ENCODE assay signal across 7 cellular contexts in the genomic region with DNA sequence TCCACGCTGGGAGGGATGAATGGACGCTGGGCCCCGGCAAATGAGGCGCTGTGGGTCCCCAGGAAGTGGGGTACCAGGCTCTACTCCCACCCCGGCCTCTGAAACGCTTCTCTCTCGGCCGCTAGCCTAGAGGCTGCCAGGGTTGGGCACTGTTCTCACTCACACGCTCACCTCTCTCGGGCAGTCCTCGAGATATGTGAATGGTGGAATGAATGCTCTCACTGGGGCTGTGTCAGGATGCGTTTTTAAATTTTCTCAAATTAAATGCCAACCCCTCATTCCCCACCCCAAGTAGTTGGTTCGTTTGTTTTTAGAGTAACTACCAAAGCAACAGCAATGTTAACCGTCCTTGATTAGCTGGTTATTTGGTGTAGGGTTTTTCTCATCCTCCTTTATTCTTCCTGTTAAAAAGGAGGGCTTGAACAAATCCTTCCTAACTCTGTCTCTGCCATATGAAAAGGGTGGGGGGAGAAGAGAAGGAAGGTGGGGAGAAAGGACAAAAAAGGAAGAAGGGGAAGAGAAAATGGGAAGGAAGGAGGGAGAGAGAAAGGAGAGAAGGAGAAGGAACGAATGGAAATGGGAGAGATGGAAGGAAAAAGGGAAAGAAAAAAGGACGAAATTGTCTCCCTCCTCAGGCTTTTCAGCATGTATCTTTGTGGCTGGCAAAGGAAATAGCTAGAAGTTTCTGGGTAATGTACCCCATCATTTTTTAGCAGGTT. TPM values are rescaled to one million over a fixed set of nuclear protein-coding genes. Genes with fewer than 3 reads are reported as not detected.
A peak's percentile ranks its signal among the peaks of the same experiment; 100 is the strongest.
DNase-seq lines count a peak whose midpoint lies in the region; ATAC-seq and TF ChIP-seq lines count a peak whose summit lies in the region.

No MANE protein-coding gene starts in this region.

- CTCF ChIA-PET in RWPE1 (lab: Yijun Ruan, JAX) = interaction anchor here (0.6 to 2.7 kb wide), 3 partner anchors 405 to 1358 kb away, joined by 3 to 12 read pairs (median 5); no protein-coding TSS in a partner anchor

- peaks cover 100% of the 10 kb centered on the region for H3K27me3 Mint-ChIP-seq in brain
- peaks cover 0 to 6% (median 0%) of the 10 kb centered on the region in 3 donors for H3K27me3 Mint-ChIP-seq in naive B cell

- H3K4me3 Mint-ChIP-seq in brain (peak overlapping the region; percentile 88 to 94 (median 91)), naive B cell (peak overlapping the region; percentile 93 to 100 (median 100))

- H3K36me3 Mint-ChIP-seq in brain (peaks cover 3% of the 10 kb centered on the region), naive B cell (peaks cover 3 to 22% of the 10 kb centered on the region in 2 donors)

- POLR2A ChIA-PET in RWPE1 (lab: Yijun Ruan, JAX; ENCODE audit: low non-redundant PET) = no interaction called here

- peaks cover 90% of the 10 kb centered on the region for H3K4me1 Mint-ChIP-seq in brain
- peaks cover 71 to 83% (median 78%) of the 10 kb centered on the region in 3 donors for H3K4me1 Mint-ChIP-seq in naive B cell

- no peak for TF ChIP-seq CTCF in brain (conservative IDR thresholded peaks at IDR 0.05)
- no peak for TF ChIP-seq CTCF in RWPE1 (conservative IDR thresholded peaks at IDR 0.05; ENCODE audit: low read depth)
- no peak for TF ChIP-seq CTCF in GM13977 (IDR thresholded peaks at IDR 0.05; ENCODE audit: extremely low read depth, insufficient read depth, missing control alignments)

- H3K27ac Mint-ChIP-seq in brain (peak overlapping the region in 2 of 5 experiments; percentile 79 to 91), naive B cell (peak overlapping the region; percentile 19 to 99 (median 97))

- H3K27ac ChIP-seq in RWPE1 = no peak overlapping the region

- in situ Hi-C loops in GM13977 (cut with MboI; ENCODE audit: low pct_unique_long_range_greater_than_20kb, low sequenced_read_pairs, unreplicated experiment) = no loop called here

- ATAC-seq in GM19035 (IDR thresholded peaks at IDR 0.05; ENCODE audit: unreplicated experiment) (peak; percentile 6), HG03066 (IDR thresholded peaks at IDR 0.05; ENCODE audit: low read depth, unreplicated experiment) (peak; percentile 0), naive B cell (ENCODE audit: low read depth in 2 of 2) (peak; percentile 11 to 15), HG02981 (IDR thresholded peaks at IDR 0.05; ENCODE audit: unreplicated experiment) (no peak)

- peaks cover 0 to 7% (median 0%) of the 10 kb centered on the region in 5 experiments for H3K9me3 Mint-ChIP-seq in brain
- H3K9me3 Mint-ChIP-seq in naive B cell = no peaks in the 10 kb centered on the region

- no peak for DNase-seq in naive B cell
- no peak for DNase-seq in RWPE1 (ENCODE audit: low spot score)
- no peak for DNase-seq in GM13977 (ENCODE audit: low spot score)

RNA-seq across cellular contexts. Expression of a gene that starts 1.4 kb away (rescaled TPM):
- polyA plus RNA-seq in brain (ENCODE audit: insufficient read depth, low read depth, low replicate concordance) (9.7 TPM), naive B cell (ENCODE audit: low read depth in 6 of 6) (10 to 100 TPM; 27.7 to 48.4 (median 40.1) TPM)
